Comparison of ENCODE assay signal across 9 cellular contexts in genomic region chrX:129773649-129774458, GRCh38.
DNase-seq lines count a peak whose midpoint lies in the region; ATAC-seq lines count a peak whose summit lies in the region.
"Had no signal": no experiment of that assay in that cellular context is flagged by ENCODE, and none has a peak within 500 bp of the region (broad histone marks: within the 10 kb centered on the region; RNA-seq: fewer than 3 reads in every experiment).

No MANE protein-coding gene starts in this region.

- H3K36me3 Mint-ChIP-seq in stimulated activated memory B cell treated with anti-CD40 and anti-IgM and Interleukin-4, amounts not matched to agents 10 μg/mL and 1 μg/mL and 100 μg/mL, for 72 hours = no peaks in the 10 kb centered on the region

- no peaks in the 10 kb centered on the region for H3K27me3 ChIP-seq in effector memory CD4-positive, alpha-beta T cell (replicated peaks; ENCODE audit: control insufficient read depth, insufficient read depth, low read length, poor library complexity, severe bottlenecking)
- H3K27me3 ChIP-seq: SJCRH30 had no signal

- H3K9me3 Mint-ChIP-seq in stimulated activated memory B cell treated with anti-CD40 and anti-IgM and Interleukin-4, amounts not matched to agents 10 μg/mL and 1 μg/mL and 100 μg/mL, for 72 hours = no peaks in the 10 kb centered on the region

- H3K36me3 ChIP-seq in effector memory CD4-positive, alpha-beta T cell (ENCODE audit: control insufficient read depth, insufficient read depth, low read length) = no peaks in the 10 kb centered on the region
- H3K36me3 ChIP-seq: SJCRH30 had no signal

- no peak for ATAC-seq in stimulated activated memory B cell treated with anti-CD40 and anti-IgM and Interleukin-4, amounts not matched to agents 10 μg/mL and 1 μg/mL and 100 μg/mL, for 72 hours
- ATAC-seq in HG03175 (IDR thresholded peaks at IDR 0.05; ENCODE audit: unreplicated experiment) (no peak), HG03342 (IDR thresholded peaks at IDR 0.05; ENCODE audit: unreplicated experiment) (no peak)

- peak overlapping the region; percentile 97 for H3K27ac Mint-ChIP-seq in stimulated activated memory B cell treated with anti-CD40 and anti-IgM and Interleukin-4, amounts not matched to agents 10 μg/mL and 1 μg/mL and 100 μg/mL, for 72 hours

- no peaks in the 10 kb centered on the region for H3K9me3 ChIP-seq in effector memory CD4-positive, alpha-beta T cell (ENCODE audit: control insufficient read depth, low read length)
- H3K9me3 ChIP-seq: SJCRH30 had no signal

- H3K4me3 Mint-ChIP-seq in stimulated activated memory B cell treated with anti-CD40 and anti-IgM and Interleukin-4, amounts not matched to agents 10 μg/mL and 1 μg/mL and 100 μg/mL, for 72 hours = no peak overlapping the region

- peaks cover 73% of the 10 kb centered on the region for H3K4me1 Mint-ChIP-seq in stimulated activated memory B cell treated with anti-CD40 and anti-IgM and Interleukin-4, amounts not matched to agents 10 μg/mL and 1 μg/mL and 100 μg/mL, for 72 hours

- peaks cover 78% of the 10 kb centered on the region for H3K4me1 ChIP-seq in effector memory CD4-positive, alpha-beta T cell (ENCODE audit: control insufficient read depth, insufficient read depth, low read length, poor library complexity, severe bottlenecking)

- H3K27me3 Mint-ChIP-seq in stimulated activated memory B cell treated with anti-CD40 and anti-IgM and Interleukin-4, amounts not matched to agents 10 μg/mL and 1 μg/mL and 100 μg/mL, for 72 hours = no peaks in the 10 kb centered on the region

- H3K4me3 ChIP-seq in effector memory CD4-positive, alpha-beta T cell (ENCODE audit: insufficient read depth, low read depth, low read length, poor library complexity, severe bottlenecking) = no peak overlapping the region
- H3K4me3 ChIP-seq: SJCRH30 had no signal

- DNase-seq in NOMO-1 treated with DMSO at 0.1 percent for 48 hours (lab: John Stamatoyannopoulos, UW; ENCODE audit: unreplicated experiment) (peak; percentile 23), NOMO-1 (lab: John Stamatoyannopoulos, UW; ENCODE audit: unreplicated experiment in 2 of 2) (no peak), OCI-M1 (lab: John Stamatoyannopoulos, UW) (peak; percentile 1)
- no peak for DNase-seq in effector memory CD4-positive, alpha-beta T cell
- no peak for DNase-seq in central memory CD4-positive, alpha-beta T cell
- DNase-seq: SJCRH30 had no signal

- peak overlapping the region; percentile 13 for H3K27ac ChIP-seq in effector memory CD4-positive, alpha-beta T cell (ENCODE audit: insufficient read depth, low read length, poor library complexity, severe bottlenecking)
- H3K27ac ChIP-seq: SJCRH30 had no signal

Comparison
In these comparisons a context has a peak if more than half of its experiments do, and no peak if none do; other contexts are left out.
1. DNase-seq: peak in NOMO-1 treated with DMSO at 0.1 percent for 48 hours (single experiment) and OCI-M1 (single experiment); none in NOMO-1 (0 of 2), effector memory CD4-positive, alpha-beta T cell (0 of 3) and central memory CD4-positive, alpha-beta T cell (single experiment).